In the genomic region with DNA sequence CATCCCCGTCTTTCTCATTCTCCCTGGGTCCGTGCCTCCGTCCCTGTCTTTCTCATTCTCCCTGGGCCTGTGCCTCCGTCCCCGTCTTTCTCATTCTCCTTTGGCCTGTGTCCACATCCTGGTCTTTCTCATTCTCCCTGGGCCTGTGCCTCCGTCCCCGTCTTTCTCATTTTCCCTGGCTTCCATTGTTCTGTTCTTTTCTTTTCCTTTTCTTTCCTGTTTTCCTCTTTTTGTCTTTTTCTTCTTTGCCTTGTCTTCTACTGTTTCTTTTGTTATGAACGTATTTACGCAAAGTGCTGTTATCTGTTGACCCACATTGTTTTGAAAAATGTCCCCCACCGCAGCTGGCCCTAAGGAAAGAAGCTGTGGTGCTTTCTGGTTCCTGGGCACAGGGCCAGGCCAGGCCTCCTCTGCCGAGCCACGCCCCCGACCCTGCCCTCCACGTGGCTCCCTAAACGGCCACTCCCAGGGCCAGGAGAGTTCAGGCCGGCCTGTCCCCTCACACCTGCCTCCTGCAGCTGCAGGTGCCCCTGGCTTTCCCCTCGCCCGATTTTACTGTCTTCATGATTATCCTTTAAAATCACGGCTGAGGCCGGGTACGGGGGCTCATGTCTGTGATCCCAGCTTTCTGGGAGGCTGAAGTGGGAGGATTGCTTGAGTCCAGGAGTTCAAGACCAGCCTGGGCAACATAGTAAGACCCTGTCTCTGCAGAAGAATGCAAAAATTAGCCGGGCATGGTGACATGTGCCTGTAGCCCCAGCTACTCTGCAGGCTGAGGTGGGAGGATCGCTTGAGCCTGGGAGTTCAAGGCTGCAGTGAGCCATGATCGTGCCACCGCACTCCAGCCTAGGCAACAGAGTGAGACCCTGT, we compare ENCODE assay signal across 11 cellular contexts. TPM values are rescaled to one million over a fixed set of nuclear protein-coding genes. Genes with fewer than 3 reads are reported as not detected.
DNase-seq lines count a peak whose midpoint lies in the region; ATAC-seq, FAIRE-seq and TF ChIP-seq lines count a peak whose summit lies in the region.
"Had no signal": no experiment of that assay in that cellular context is flagged by ENCODE, and none has a peak within 500 bp of the region (broad histone marks: within the 10 kb centered on the region; RNA-seq: fewer than 3 reads in every experiment).

No MANE protein-coding gene starts in this region.

- H3K79me2 ChIP-seq in K562 (ENCODE audit: control insufficient read depth, insufficient read depth, low read length), result no peaks in the 10 kb centered on the region

- no peak overlapping the region for H2AK9ac ChIP-seq in IMR-90 (replicated peaks; ENCODE audit: low read depth, low read length, poor library complexity)

- ATAC-seq in IMR-90 (ENCODE audit: low read depth) (no peak), K562 (peak; percentile 98), left lung (peak; percentile 76), HG03342 (IDR thresholded peaks at IDR 0.05; ENCODE audit: unreplicated experiment) (no peak)
- ATAC-seq: CD8-positive, alpha-beta T cell had no signal

- H2BK15ac ChIP-seq in IMR-90 (ENCODE audit: low read depth, low read length), result no peak overlapping the region

- H3K4me2 ChIP-seq in BLaER1 (peak overlapping the region; percentile 37), IMR-90 (ENCODE audit: low read depth, low read length) (no peak overlapping the region), K562 (ENCODE audit: insufficient read depth, low read length) (peak overlapping the region; percentile 33; the same call in 1 of the 2 replicates)

- H2AK5ac ChIP-seq in IMR-90 (ENCODE audit: low read depth, low read length), result no peak overlapping the region

- no peak overlapping the region for H3K4ac ChIP-seq in IMR-90 (ENCODE audit: low read depth, low read length)

- FAIRE-seq in K562 (lab: Jason Lieb, UNC), result peak; percentile 98

- H3K79me1 ChIP-seq in IMR-90 (ENCODE audit: low read depth in 1 of 2, low read length in 2 of 2), result no peaks in the 10 kb centered on the region

- no peaks in the 10 kb centered on the region for H3K9me1 ChIP-seq in IMR-90 (ENCODE audit: insufficient read depth, low read length)
- H3K9me1 ChIP-seq in K562 (ENCODE audit: control insufficient read depth, insufficient read depth, low read length), result peaks cover 1% of the 10 kb centered on the region

- H4K8ac ChIP-seq in IMR-90 (ENCODE audit: low read depth in 2 of 2, low read length in 2 of 2), result no peak overlapping the region

- H3K23ac ChIP-seq in IMR-90 (ENCODE audit: low read depth, low read length), result no peak overlapping the region

- H3K4me1 ChIP-seq in BLaER1 (peaks cover 39% of the 10 kb centered on the region), IMR-90 (ENCODE audit: control insufficient read depth, insufficient read depth, low read length) (no peaks in the 10 kb centered on the region), K562 (replicated peaks in 1 of 2; ENCODE audit: control insufficient read depth in 2 of 2, insufficient read depth in 2 of 2, low read length in 2 of 2) (peaks cover 18 to 52% of the 10 kb centered on the region in 2 experiments; a peak in 4 of 5 replicates), left lung (no peaks in the 10 kb centered on the region)

- no peak overlapping the region for H2BK120ac ChIP-seq in IMR-90 (ENCODE audit: low read depth, low read length)

- H2BK5ac ChIP-seq in IMR-90 (ENCODE audit: low read depth, low read length, poor library complexity, severe bottlenecking), result no peak overlapping the region

- no peaks in the 10 kb centered on the region for H3K9me3 ChIP-seq in BLaER1
- no peaks in the 10 kb centered on the region for H3K9me3 ChIP-seq in IMR-90 (ENCODE audit: control insufficient read depth, insufficient read depth, low read length)
- no peaks in the 10 kb centered on the region; the same call in 1 of the 2 replicates for H3K9me3 ChIP-seq in K562 (replicated peaks; ENCODE audit: control insufficient read depth, insufficient read depth, low read depth, low read length)
- no peaks in the 10 kb centered on the region for H3K9me3 ChIP-seq in left lung

- CTCF ChIA-PET in IMR-90 (lab: Yijun Ruan, JAX) (no interaction called here), K562 (lab: Yijun Ruan, JAX; ENCODE audit: low intra/inter-chr PET ratio) (no interaction called here)

- no peak overlapping the region for H3K56ac ChIP-seq in IMR-90 (ENCODE audit: extremely low read depth, insufficient read depth, low read length)

- peak overlapping the region; percentile 41; the same call in 1 of the 2 replicates for H3K27ac ChIP-seq in BLaER1
- H3K27ac ChIP-seq in IMR-90 (ENCODE audit: insufficient read depth, low read length), result no peak overlapping the region
- H3K27ac ChIP-seq in K562 (ENCODE audit: extremely low read depth, low read depth, low read length), result peak overlapping the region; percentile 81
- no peak overlapping the region for H3K27ac ChIP-seq in left lung

- POLR2A ChIA-PET in IMR-90 (lab: Charles Lee; ENCODE audit: unreplicated experiment) (no interaction called here), K562 (lab: Yijun Ruan, JAX) (interaction anchor here (0.7 to 1.3 kb wide), 8 partner anchors 9 to 478 kb away, joined by 3 to 5 read pairs (median 3); no protein-coding TSS in a partner anchor)

- no peak overlapping the region for H4K5ac ChIP-seq in IMR-90 (ENCODE audit: low read depth, low read length)

- H2BK20ac ChIP-seq in IMR-90 (ENCODE audit: low read depth, low read length), result no peak overlapping the region

- H3K14ac ChIP-seq in IMR-90 (replicated peaks; ENCODE audit: low read depth, low read length), result no peak overlapping the region

- H4K20me1 ChIP-seq in BLaER1 (peaks cover 4% of the 10 kb centered on the region), IMR-90 (ENCODE audit: insufficient read depth, low read length) (no peaks in the 10 kb centered on the region), K562 (replicated peaks; ENCODE audit: control insufficient read depth, insufficient read depth, low read length) (no peaks in the 10 kb centered on the region)

- no peak overlapping the region for H4K91ac ChIP-seq in IMR-90 (ENCODE audit: insufficient read depth, low read depth, low read length)

- DNase-seq in IMR-90, result no peak
- peak; percentile 85 to 91 (median 89) for DNase-seq in K562 (ENCODE audit: extremely low read depth in 1 of 4, low spot score in 3 of 4)
- DNase-seq in left lung, result peak in 1 of 2 donors; percentile 80
- DNase-seq in stimulated activated CD4-positive, alpha-beta T cell treated with anti-CD3 and anti-CD28 coated beads, Interleukin-4, amount 100 ng/mL, for 1 hour, result no peak
- no peak for DNase-seq in middle frontal gyrus (ENCODE audit: extremely low spot score, low spot score)
- no peak for DNase-seq in NCI-H1694 (lab: John Stamatoyannopoulos, UW)
- DNase-seq: CD8-positive, alpha-beta T cell had no signal

- 66% methylated on average over 9 of the region's 25 CpGs; no CpG with 5 or more reads in 1 of the 2 experiments for WGBS in IMR-90 (ENCODE audit: extremely low coverage in 2 of 2, insufficient read length in 1 of 2), 2 experiments
- WGBS in K562 (ENCODE audit: insufficient coverage, low coverage, missing lambda C conversion rate), result 35% methylated on average over 20 of the region's 25 CpGs

- peak; percentile 44; the same call in 1 of the 2 replicates for TF ChIP-seq EP300 in K562 (IDR thresholded peaks at IDR 0.05; ENCODE audit: low read length)

- no peak overlapping the region for H2AFZ ChIP-seq in IMR-90 (replicated peaks; ENCODE audit: low read length, poor library complexity)
- peak overlapping the region; percentile 4; the same call in 1 of the 2 replicates for H2AFZ ChIP-seq in K562 (ENCODE audit: low read depth, low read length)

- no peak for TF ChIP-seq RAD21 in IMR-90 (IDR thresholded peaks at IDR 0.05; ENCODE audit: low read length)
- TF ChIP-seq RAD21 in K562 (CRISPR knock-in tag; conservative IDR thresholded peaks at IDR 0.05 in 1 of 2, IDR thresholded peaks at IDR 0.05 in 1 of 2), result no peak

- TF ChIP-seq CTCF in IMR-90 (conservative IDR thresholded peaks at IDR 0.05; ENCODE audit: low read depth, low read length), result no peak
- TF ChIP-seq CTCF in K562 (IDR thresholded peaks at IDR 0.05 in 2 of 3, conservative IDR thresholded peaks at IDR 0.05 in 1 of 3; ENCODE audit: insufficient read depth in 2 of 3, low read depth in 1 of 3, low read length in 3 of 3), result no peak
- no peak for TF ChIP-seq CTCF in left lung (IDR thresholded peaks at IDR 0.05)

- BruUV-seq in IMR-90 (replicated peaks; lab: Mats Ljungman, UMichigan) (no TSS peak), K562 (replicated peaks; lab: Mats Ljungman, UMichigan) (no TSS peak)

- H3K18ac ChIP-seq in IMR-90 (ENCODE audit: low read depth, low read length), result no peak overlapping the region

- TF ChIP-seq POLR2A in IMR-90 (IDR thresholded peaks at IDR 0.05; ENCODE audit: low read depth, low read length) (no peak), K562 (conservative IDR thresholded peaks at IDR 0.05) (no peak)

- H3K9ac ChIP-seq in BLaER1 (no peak overlapping the region), IMR-90 (ENCODE audit: low read depth, low read length) (no peak overlapping the region), K562 (ENCODE audit: insufficient read depth in 1 of 2, low read depth in 2 of 2, low read length in 2 of 2) (peak overlapping the region; percentile 61; a peak in 3 of 4 replicates)

- peaks cover 80% of the 10 kb centered on the region for H3K36me3 ChIP-seq in BLaER1
- peaks cover 50% of the 10 kb centered on the region for H3K36me3 ChIP-seq in IMR-90 (ENCODE audit: control insufficient read depth, insufficient read depth, low read length)
- peaks cover 39% of the 10 kb centered on the region; the same call in 2 of the 3 replicates for H3K36me3 ChIP-seq in K562 (ENCODE audit: control insufficient read depth, insufficient read depth, low read length)
- peaks cover 0 to 42% of the 10 kb centered on the region in 2 donors for H3K36me3 ChIP-seq in left lung

- in situ Hi-C loops in IMR-90 (cut with MboI; ENCODE audit: low sequenced_read_pairs), result no loop called here
- in situ Hi-C loops in K562 (cut with MboI), result no loop called here

- dilution Hi-C loops in IMR-90 (cut with HindIII; ENCODE audit: low sequenced_read_pairs, unreplicated experiment), result no loop called here

- H3K4me3 ChIP-seq in BLaER1, result no peak overlapping the region
- no peak overlapping the region for H3K4me3 ChIP-seq in IMR-90 (ENCODE audit: insufficient read depth, low read depth, low read length)
- no peak overlapping the region for H3K4me3 ChIP-seq in K562
- H3K4me3 ChIP-seq in left lung, result no peak overlapping the region

- no peaks in the 10 kb centered on the region for H3K27me3 ChIP-seq in BLaER1
- no peaks in the 10 kb centered on the region for H3K27me3 ChIP-seq in IMR-90 (ENCODE audit: control insufficient read depth, insufficient read depth, low read length)
- no peaks in the 10 kb centered on the region for H3K27me3 ChIP-seq in K562 (ENCODE audit: control insufficient read depth in 2 of 2, insufficient read depth in 2 of 2, low read length in 2 of 2)
- no peaks in the 10 kb centered on the region for H3K27me3 ChIP-seq in left lung

- intact Hi-C loops in IMR-90 (cut with micrococcal nuclease) (no loop called here), K562 (cut with micrococcal nuclease) (no loop called here), left lung (cut with DNase I) (no loop called here)

RNA-seq across cellular contexts. Expression of gene TMPRSS9, which starts 14.0 kb away (rescaled TPM):
- not detected in 2 replicates for total RNA-seq in IMR-90 (2012; rRNA removed)
- not detected in 2 replicates for polyA plus RNA-seq in IMR-90 (2012; rRNA removed)
- polyA plus RNA-seq in IMR-90 (2012; cell fraction: cytosol; rRNA removed), result not detected in 2 replicates
- 0.07 and 0.09 TPM in 2 replicates for polyA plus RNA-seq in IMR-90 (2012; cell fraction: nucleus; rRNA removed; ENCODE audit: low replicate concordance)
- total RNA-seq in K562 (2011; cell fraction: chromatin; rRNA removed; ENCODE audit: low replicate concordance), result 1.7 TPM in 1 of 2 replicates, not detected in the other
- 0.33 and 0.66 TPM in 2 replicates for total RNA-seq in K562 (2011; cell fraction: nucleolus; rRNA removed)
- total RNA-seq in K562 (2011; cell fraction: nucleoplasm; rRNA removed), result 0.15 TPM in 1 of 2 replicates, not detected in the other
- total RNA-seq in K562 (2014; rRNA removed), result not detected in 2 replicates
- not detected in 2 replicates for total RNA-seq in K562 (2014; rRNA removed; fragmentation: Illumina TruSeq; extraction: Trizol)
- not detected in 2 replicates for total RNA-seq in K562 (2015; rRNA removed; fragmentation: Illumina TruSeq; extraction: Trizol)
- total RNA-seq in K562 (2021), result 0.11 TPM in 1 of 2 replicates, not detected in the other
- polyA plus RNA-seq in K562 (2011; rRNA removed), result 0.01 TPM in 1 of 2 replicates, not detected in the other
- 0.03 TPM in 1 of 2 replicates, not detected in the other for polyA plus RNA-seq in K562 (2011; cell fraction: cytosol; rRNA removed)
- polyA plus RNA-seq in K562 (2011; cell fraction: nucleus; rRNA removed), result 0.04 and 0.24 TPM in 2 replicates
- 0.34 and 2.1 TPM in 2 replicates for polyA plus RNA-seq in K562 (2012)
- polyA plus RNA-seq in K562 (2014; fragmentation: Illumina TruSeq; extraction: Trizol), result not detected in 2 replicates
- not detected for polyA plus RNA-seq in K562 (2014; fragmentation: Nextera tagmentation; extraction: Ambion mirVana)
- 0.03 TPM in 1 of 2 replicates, not detected in the other for polyA plus RNA-seq in K562 (2014; rRNA removed)
- not detected in 2 replicates for polyA minus RNA-seq in K562 (2011; rRNA and poly(A)+ RNA removed)
- not detected in 2 replicates for polyA minus RNA-seq in K562 (2011; cell fraction: cytosol; rRNA and poly(A)+ RNA removed)
- polyA minus RNA-seq in K562 (2011; cell fraction: nucleus; rRNA and poly(A)+ RNA removed), result 0.11 TPM in 1 of 2 replicates, not detected in the other
- total RNA-seq in left lung, result not detected
- total RNA-seq: activated CD8-positive, alpha-beta memory T cell treated with anti-CD3 and anti-CD28 coated beads for 36 hours; CD8-positive, alpha-beta T cell; fibroblast of lung had no signal
- polyA plus RNA-seq: fibroblast of lung had no signal

RNA-seq across cellular contexts. Expression of gene SPPL2B, which starts 17.5 kb away (rescaled TPM):
- 3.4 and 4.2 TPM in 2 replicates for total RNA-seq in IMR-90 (2012; rRNA removed)
- polyA plus RNA-seq in IMR-90 (2012; rRNA removed), result 45.7 and 52.0 TPM in 2 replicates
- polyA plus RNA-seq in IMR-90 (2012; cell fraction: cytosol; rRNA removed), result 25.9 and 36.5 TPM in 2 replicates
- polyA plus RNA-seq in IMR-90 (2012; cell fraction: nucleus; rRNA removed; ENCODE audit: low replicate concordance), result 327 and 736 TPM in 2 replicates
- total RNA-seq in K562 (2011; cell fraction: chromatin; rRNA removed; ENCODE audit: low replicate concordance), result 147 and 415 TPM in 2 replicates
- total RNA-seq in K562 (2011; cell fraction: nucleolus; rRNA removed), result 310 and 318 TPM in 2 replicates
- 175 and 195 TPM in 2 replicates for total RNA-seq in K562 (2011; cell fraction: nucleoplasm; rRNA removed)
- 32.0 and 33.9 TPM in 2 replicates for total RNA-seq in K562 (2014; rRNA removed)
- total RNA-seq in K562 (2014; rRNA removed; fragmentation: Illumina TruSeq; extraction: Trizol), result 2.6 and 4.1 TPM in 2 replicates
- 15.1 and 16.9 TPM in 2 replicates for total RNA-seq in K562 (2015; rRNA removed; fragmentation: Illumina TruSeq; extraction: Trizol)
- 63.6 and 74.0 TPM in 2 replicates for total RNA-seq in K562 (2021)
- polyA plus RNA-seq in K562 (2011; rRNA removed), result 24.9 and 30.0 TPM in 2 replicates
- polyA plus RNA-seq in K562 (2011; cell fraction: cytosol; rRNA removed), result 28.7 and 44.8 TPM in 2 replicates
- polyA plus RNA-seq in K562 (2011; cell fraction: nucleus; rRNA removed), result 317 and 559 TPM in 2 replicates
- 67.0 and 110 TPM in 2 replicates for polyA plus RNA-seq in K562 (2012)
- polyA plus RNA-seq in K562 (2014; fragmentation: Illumina TruSeq; extraction: Trizol), result 8.4 and 19.9 TPM in 2 replicates
- polyA plus RNA-seq in K562 (2014; fragmentation: Nextera tagmentation; extraction: Ambion mirVana), result under 1 TPM; 0.20 to 0.29 TPM
- polyA plus RNA-seq in K562 (2014; rRNA removed), result 62.9 and 81.2 TPM in 2 replicates
- 3.4 and 6.9 TPM in 2 replicates for polyA minus RNA-seq in K562 (2011; rRNA and poly(A)+ RNA removed)
- 14.0 and 22.7 TPM in 2 replicates for polyA minus RNA-seq in K562 (2011; cell fraction: cytosol; rRNA and poly(A)+ RNA removed)
- 52.0 and 52.1 TPM in 2 replicates for polyA minus RNA-seq in K562 (2011; cell fraction: nucleus; rRNA and poly(A)+ RNA removed)
- 10 to 100 TPM; 47.5 to 60.7 TPM for total RNA-seq in left lung

RNA-seq across cellular contexts. Expression of gene LSM7, which starts 17.6 kb away (rescaled TPM):
- total RNA-seq in IMR-90 (2012; rRNA removed) (145 and 200 TPM in 2 replicates), K562 (2014; rRNA removed) (408 and 578 TPM in 2 replicates), K562 (2014; rRNA removed; fragmentation: Illumina TruSeq; extraction: Trizol) (117 and 146 TPM in 2 replicates), K562 (2015; rRNA removed; fragmentation: Illumina TruSeq; extraction: Trizol) (261 and 265 TPM in 2 replicates), K562 (2021) (284 and 286 TPM in 2 replicates), left lung (10 to 100 TPM; 59.3 to 70.1 TPM)
- polyA plus RNA-seq in IMR-90 (2012; rRNA removed) (544 and 708 TPM in 2 replicates), K562 (2011; rRNA removed) (450 and 480 TPM in 2 replicates), K562 (2014; fragmentation: Illumina TruSeq; extraction: Trizol) (147 and 242 TPM in 2 replicates), K562 (2014; fragmentation: Nextera tagmentation; extraction: Ambion mirVana) (100 to 1,000 TPM in 1 of 2 experiments, 10 to 100 TPM in 1; 40.5 to 147 TPM), K562 (2014; rRNA removed) (650 and 690 TPM in 2 replicates)
- polyA plus RNA-seq in IMR-90 (2012; cell fraction: cytosol; rRNA removed), result 747 and 763 TPM in 2 replicates
- 274 and 317 TPM in 2 replicates for polyA plus RNA-seq in IMR-90 (2012; cell fraction: nucleus; rRNA removed; ENCODE audit: low replicate concordance)
- 46.8 and 94.0 TPM in 2 replicates for total RNA-seq in K562 (2011; cell fraction: chromatin; rRNA removed; ENCODE audit: low replicate concordance)
- total RNA-seq in K562 (2011; cell fraction: nucleolus; rRNA removed), result 108 and 115 TPM in 2 replicates
- 89.3 and 125 TPM in 2 replicates for total RNA-seq in K562 (2011; cell fraction: nucleoplasm; rRNA removed)
- 1,525 and 1,825 TPM in 2 replicates for polyA plus RNA-seq in K562 (2011; cell fraction: cytosol; rRNA removed)
- polyA plus RNA-seq in K562 (2011; cell fraction: nucleus; rRNA removed), result 285 TPM in 2 replicates
- 272 and 399 TPM in 2 replicates for polyA plus RNA-seq in K562 (2012)
- polyA minus RNA-seq in K562 (2011; rRNA and poly(A)+ RNA removed), result 39.4 and 52.2 TPM in 2 replicates
- 59.3 and 94.0 TPM in 2 replicates for polyA minus RNA-seq in K562 (2011; cell fraction: cytosol; rRNA and poly(A)+ RNA removed)
- polyA minus RNA-seq in K562 (2011; cell fraction: nucleus; rRNA and poly(A)+ RNA removed), result 39.6 and 56.8 TPM in 2 replicates

RNA-seq across cellular contexts. Expression of gene LINGO3, which starts 38.1 kb away (rescaled TPM):
- total RNA-seq in IMR-90 (2012; rRNA removed), result not detected in 2 replicates
- polyA plus RNA-seq in IMR-90 (2012; rRNA removed), result not detected in 2 replicates
- 0.03 TPM in 1 of 2 replicates, not detected in the other for polyA plus RNA-seq in IMR-90 (2012; cell fraction: cytosol; rRNA removed)
- not detected in 2 replicates for polyA plus RNA-seq in IMR-90 (2012; cell fraction: nucleus; rRNA removed; ENCODE audit: low replicate concordance)
- not detected in 2 replicates for total RNA-seq in K562 (2011; cell fraction: chromatin; rRNA removed; ENCODE audit: low replicate concordance)
- not detected in 2 replicates for total RNA-seq in K562 (2011; cell fraction: nucleolus; rRNA removed)
- total RNA-seq in K562 (2011; cell fraction: nucleoplasm; rRNA removed), result not detected in 2 replicates
- total RNA-seq in K562 (2014; rRNA removed), result 0.05 TPM in 1 of 2 replicates, not detected in the other
- total RNA-seq in K562 (2014; rRNA removed; fragmentation: Illumina TruSeq; extraction: Trizol), result not detected in 2 replicates
- total RNA-seq in K562 (2015; rRNA removed; fragmentation: Illumina TruSeq; extraction: Trizol), result not detected in 2 replicates
- total RNA-seq in K562 (2021), result not detected in 2 replicates
- 0.03 and 0.07 TPM in 2 replicates for polyA plus RNA-seq in K562 (2011; rRNA removed)
- 0.06 and 0.07 TPM in 2 replicates for polyA plus RNA-seq in K562 (2011; cell fraction: cytosol; rRNA removed)
- not detected in 2 replicates for polyA plus RNA-seq in K562 (2011; cell fraction: nucleus; rRNA removed)
- 0.47 and 1.6 TPM in 2 replicates for polyA plus RNA-seq in K562 (2012)
- polyA plus RNA-seq in K562 (2014; fragmentation: Illumina TruSeq; extraction: Trizol), result not detected in 2 replicates
- under 1 TPM in 1 of 2 experiments, not detected in 1; 0.03 TPM for polyA plus RNA-seq in K562 (2014; fragmentation: Nextera tagmentation; extraction: Ambion mirVana)
- not detected in 2 replicates for polyA plus RNA-seq in K562 (2014; rRNA removed)
- polyA minus RNA-seq in K562 (2011; rRNA and poly(A)+ RNA removed), result not detected in 2 replicates
- polyA minus RNA-seq in K562 (2011; cell fraction: cytosol; rRNA and poly(A)+ RNA removed), result not detected in 2 replicates
- polyA minus RNA-seq in K562 (2011; cell fraction: nucleus; rRNA and poly(A)+ RNA removed), result not detected in 2 replicates
- under 1 TPM in 1 of 2 donors, not detected in 1; 0.16 TPM for total RNA-seq in left lung
- total RNA-seq: fibroblast of lung had no signal
- polyA plus RNA-seq: fibroblast of lung had no signal

Comparison
In these comparisons a context has a peak if more than half of its experiments do, and no peak if none do; other contexts are left out.
1. H3K27ac ChIP-seq: peak in BLaER1 (single experiment) and K562 (single experiment); none in IMR-90 (single experiment) and left lung (0 of 2).
2. H3K9ac ChIP-seq: peak in K562 (2 of 2); none in BLaER1 (single experiment) and IMR-90 (single experiment).
3. ATAC-seq: peak in K562 (single experiment) and left lung (single experiment); none in IMR-90 (single experiment) and HG03342 (single experiment).
4. DNase-seq: peak in K562 (4 of 4); none in IMR-90 (single experiment), stimulated activated CD4-positive, alpha-beta T cell treated with anti-CD3 and anti-CD28 coated beads, Interleukin-4, amount 100 ng/mL, for 1 hour (single experiment), middle frontal gyrus (single experiment) and NCI-H1694 (single experiment).